ENCODE assay signal across 7 cellular contexts in the genomic region with DNA sequence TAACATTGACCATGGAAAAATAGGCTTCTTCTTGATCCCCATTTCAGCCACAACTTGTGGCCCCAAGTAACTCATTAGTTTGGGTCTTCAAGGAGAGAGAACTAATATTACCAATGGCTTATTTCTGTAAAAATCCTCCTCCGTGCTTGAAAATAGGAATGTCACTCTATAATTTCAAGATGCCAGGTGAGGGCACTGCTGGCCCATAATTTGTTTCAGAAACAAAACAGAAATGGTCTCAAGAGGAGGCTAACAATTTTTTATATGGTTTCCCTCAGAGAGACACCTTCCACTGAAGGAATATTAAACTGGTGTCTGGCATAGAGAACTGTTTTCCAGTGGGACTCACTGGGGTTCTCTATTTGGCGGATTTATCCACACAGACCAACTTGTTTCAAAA.
A peak's percentile ranks its signal among the peaks of the same experiment; 100 is the strongest.
DNase-seq lines count a peak whose midpoint lies in the region; TF ChIP-seq lines count a peak whose summit lies in the region.

No MANE protein-coding gene starts in this region.

- peak; percentile 44 for TF ChIP-seq CTCF in epithelial cell of esophagus (IDR thresholded peaks at IDR 0.05; ENCODE audit: insufficient read depth, low read depth, low read length, missing control alignments)

- H3K27me3 ChIP-seq in H7 (ENCODE audit: control insufficient read depth, insufficient read depth, low read length) = no peaks in the 10 kb centered on the region

- H3K4me3 ChIP-seq in H7 (ENCODE audit: insufficient read depth, low read depth, low read length) (no peak overlapping the region), epithelial cell of esophagus (ENCODE audit: low read length) (no peak overlapping the region)

- DNase-seq in H7 = peak; percentile 17
- peak; percentile 50 for DNase-seq in NCI-H345 treated with DMSO at 0.1 percent for 48 hours (lab: John Stamatoyannopoulos, UW; ENCODE audit: unreplicated experiment)
- peak; percentile 57 for DNase-seq in epithelial cell of esophagus (ENCODE audit: low read depth)
- DNase-seq in renal cortical epithelial cell (ENCODE audit: low read depth) = peak; percentile 49
- DNase-seq in RPMI8226 = no peak
- DNase-seq in activated CD4-positive, CD25-positive, alpha-beta regulatory T cell (lab: John Stamatoyannopoulos, UW) = no peak
- no peak for DNase-seq in NCI-H2081 treated with DMSO at 0.1 percent for 48 hours (lab: John Stamatoyannopoulos, UW)

- no peaks in the 10 kb centered on the region for H3K36me3 ChIP-seq in H7 (replicated peaks; ENCODE audit: control insufficient read depth, insufficient read depth, low read length)

Comparison
In these comparisons a context has a peak if more than half of its experiments do, and no peak if none do; other contexts are left out.
1. DNase-seq: peak in H7 (single experiment), NCI-H345 treated with DMSO at 0.1 percent for 48 hours (single experiment), epithelial cell of esophagus (single experiment) and renal cortical epithelial cell (single experiment); none in RPMI8226 (single experiment), activated CD4-positive, CD25-positive, alpha-beta regulatory T cell (0 of 4) and NCI-H2081 treated with DMSO at 0.1 percent for 48 hours (single experiment).